In genomic region chr11:69002101-69002742, GRCh38 we compare ENCODE assay signal across 21 cellular contexts.
DNase-seq lines count a peak whose midpoint lies in the region; ATAC-seq and TF ChIP-seq lines count a peak whose summit lies in the region.
"Had no signal": no experiment of that assay in that cellular context is flagged by ENCODE, and none has a peak within 500 bp of the region (broad histone marks: within the 10 kb centered on the region; RNA-seq: fewer than 3 reads in every experiment).

No MANE protein-coding gene starts in this region.

- H3K27ac ChIP-seq in RWPE2 (ENCODE audit: poor library complexity, severe bottlenecking): no peak overlapping the region
- H3K27ac ChIP-seq: HL-60, neutrophil, SK-N-MC had no signal

- no peaks in the 10 kb centered on the region for H3K4me1 ChIP-seq in RWPE2 (ENCODE audit: insufficient read depth, poor library complexity, severe bottlenecking)

- ATAC-seq in RWPE2 (ENCODE audit: low read depth) (no peak), GM18870 (IDR thresholded peaks at IDR 0.05; ENCODE audit: unreplicated experiment) (no peak)
- ATAC-seq: activated T-cell treated with anti-CD3 and anti-CD28 coated beads, Interleukin-2, amount 50 U/mL, for 72 hours had no signal

- H3K9me3 ChIP-seq in RWPE2 (ENCODE audit: severe bottlenecking): no peaks in the 10 kb centered on the region
- H3K9me3 ChIP-seq: neutrophil had no signal

- TF ChIP-seq CTCF in RWPE2 (IDR thresholded peaks at IDR 0.05; ENCODE audit: poor library complexity, severe bottlenecking): no peak

- H3K27me3 ChIP-seq in RWPE2 (ENCODE audit: insufficient read depth, poor library complexity, severe bottlenecking): no peaks in the 10 kb centered on the region

- H3K4me3 ChIP-seq in RWPE2 (ENCODE audit: severe bottlenecking): no peak overlapping the region
- H3K4me3 ChIP-seq: lung, SK-N-MC, smooth muscle cell had no signal

- DNase-seq in AG08395 (ENCODE audit: low spot score) (peak; percentile 53), RWPE2 (ENCODE audit: low spot score) (peak; percentile 50), islet precursor cell (peak; percentile 41), putamen (ENCODE audit: low spot score) (peak; percentile 47), HPDE6-E6E7 (ENCODE audit: extremely low spot score) (no peak)
- DNase-seq in stimulated activated CD4-positive, alpha-beta T cell treated with anti-CD3 and anti-CD28 coated beads, Interleukin-12 subunit alpha, Interleukin-12 subunit beta, amount 100 ng/mL, for 4 hours: no peak
- DNase-seq in stimulated activated naive CD4-positive, alpha-beta T cell (lab: John Stamatoyannopoulos, UW): no peak
- DNase-seq: activated T-cell treated with anti-CD3 and anti-CD28 coated beads, Interleukin-2, amount 50 U/mL, for 72 hours; COR-L47; cortex of kidney; erythroblast; GDM1; Karpas-422; NCI-H146; NCI-H510A treated with DMSO at 0.1 percent for 48 hours had no signal

- no peaks in the 10 kb centered on the region for H3K36me3 ChIP-seq in RWPE2 (ENCODE audit: low read depth)
- H3K36me3 ChIP-seq: neutrophil had no signal

Comparison
In these comparisons a context has a peak if more than half of its experiments do, and no peak if none do; other contexts are left out.
1. DNase-seq: peak in AG08395 (single experiment), RWPE2 (single experiment), islet precursor cell (single experiment) and putamen (single experiment); none in stimulated activated CD4-positive, alpha-beta T cell treated with anti-CD3 and anti-CD28 coated beads, Interleukin-12 subunit alpha, Interleukin-12 subunit beta, amount 100 ng/mL, for 4 hours (single experiment), HPDE6-E6E7 (single experiment) and stimulated activated naive CD4-positive, alpha-beta T cell (0 of 6).